In genomic region chr3:122305818-122306621, GRCh38 we compare ENCODE assay signal across 11 cellular contexts. TPM values are rescaled to one million over a fixed set of nuclear protein-coding genes. Genes with fewer than 3 reads are reported as not detected.
DNase-seq lines count a peak whose midpoint lies in the region; ATAC-seq and TF ChIP-seq lines count a peak whose summit lies in the region.
"Had no signal": no experiment of that assay in that cellular context is flagged by ENCODE, and none has a peak within 500 bp of the region (broad histone marks: within the 10 kb centered on the region; RNA-seq: fewer than 3 reads in every experiment).

No MANE protein-coding gene starts in this region.

- no peaks in the 10 kb centered on the region for H3K36me3 Mint-ChIP-seq in brain
- H3K36me3 Mint-ChIP-seq: CD8-positive, alpha-beta memory T cell had no signal

- ATAC-seq in HG02938 (IDR thresholded peaks at IDR 0.05; ENCODE audit: unreplicated experiment) = no peak

- TF ChIP-seq CTCF in brain (conservative IDR thresholded peaks at IDR 0.05) (peak; percentile 14 to 26), prostate gland (IDR thresholded peaks at IDR 0.05) (peak in 2 of 4 experiments; percentile 40 to 53)

- intact Hi-C loops in prostate gland (cut with DNase I) = no loop called here

- H3K9me3 Mint-ChIP-seq in brain = peaks cover 0 to 1% (median 0%) of the 10 kb centered on the region in 5 experiments
- H3K9me3 Mint-ChIP-seq: CD8-positive, alpha-beta memory T cell had no signal

- H3K9me3 ChIP-seq in prostate gland = no peaks in the 10 kb centered on the region

- no peak overlapping the region for H3K27ac Mint-ChIP-seq in brain
- H3K27ac Mint-ChIP-seq: CD8-positive, alpha-beta memory T cell had no signal

- H3K27me3 Mint-ChIP-seq in brain = peaks cover 7% of the 10 kb centered on the region
- H3K27me3 Mint-ChIP-seq: CD8-positive, alpha-beta memory T cell had no signal

- H3K4me3 ChIP-seq in prostate gland = no peak overlapping the region
- H3K4me3 ChIP-seq: SK-N-MC had no signal

- H3K4me1 Mint-ChIP-seq in brain = no peaks in the 10 kb centered on the region
- H3K4me1 Mint-ChIP-seq: CD8-positive, alpha-beta memory T cell had no signal

- WGBS in prostate gland = 33% methylated on average over 3 of the region's 3 CpGs

- no peak overlapping the region for H3K4me3 Mint-ChIP-seq in brain
- H3K4me3 Mint-ChIP-seq: CD8-positive, alpha-beta memory T cell had no signal

- no peaks in the 10 kb centered on the region for H3K27me3 ChIP-seq in prostate gland (replicated peaks; ENCODE audit: insufficient read depth)

- H3K36me3 ChIP-seq in prostate gland = no peaks in the 10 kb centered on the region

- H3K4me1 ChIP-seq in prostate gland (replicated peaks) = no peaks in the 10 kb centered on the region

- H3K27ac ChIP-seq in prostate gland = no peak overlapping the region
- H3K27ac ChIP-seq: SK-N-MC had no signal

- no peak for TF ChIP-seq POLR2A in prostate gland (IDR thresholded peaks at IDR 0.05)

- DNase-seq in SKM-1 treated with dmso at 0.1 percent for 144 hours (lab: John Stamatoyannopoulos, UW; ENCODE audit: unreplicated experiment) (peak; percentile 12), SKM-1 (lab: John Stamatoyannopoulos, UW; ENCODE audit: unreplicated experiment) (no peak), HT-29 (ENCODE audit: low spot score) (peak; percentile 75), prostate gland (ENCODE audit: low spot score) (peak; percentile 28), NCI-H1105 treated with DMSO at 0.1 percent for 48 hours (lab: John Stamatoyannopoulos, UW) (no peak)
- DNase-seq in stimulated activated CD4-positive, alpha-beta T cell treated with anti-CD3 and anti-CD28 coated beads, Interleukin-2, amount 100 ng/mL, for 24 hours = no peak
- DNase-seq: CD8-positive, alpha-beta memory T cell; stimulated activated CD8-positive, alpha-beta memory T cell treated with anti-CD3 and anti-CD28 coated beads, Interleukin-4, amount 100 ng/mL, for 48 hours had no signal

RNA-seq across cellular contexts. Expression of gene CSTA, which starts 19.0 kb away (rescaled TPM):
- total RNA-seq in HT-29 (2014; rRNA removed; shearing (Covaris generic)) = not detected in 2 replicates
- polyA plus RNA-seq in brain (ENCODE audit: insufficient read depth, low read depth, low replicate concordance) = 0.51 TPM
- 10 to 100 TPM; 14.5 to 25.7 TPM for total RNA-seq in prostate gland
- polyA plus RNA-seq: CD8-positive, alpha-beta memory T cell had no signal

Comparison
In these comparisons a context has a peak if more than half of its experiments do, and no peak if none do; other contexts are left out.
1. DNase-seq: peak in SKM-1 treated with dmso at 0.1 percent for 144 hours (single experiment), HT-29 (single experiment) and prostate gland (single experiment); none in SKM-1 (single experiment), stimulated activated CD4-positive, alpha-beta T cell treated with anti-CD3 and anti-CD28 coated beads, Interleukin-2, amount 100 ng/mL, for 24 hours (0 of 2) and NCI-H1105 treated with DMSO at 0.1 percent for 48 hours (single experiment).
2. RNA of gene CSTA, which starts 19.0 kb away (total RNA-seq): 14.5 to 25.7 TPM in prostate gland; not detected in HT-29; every median in the first group is over 10 times any median in the second.